15 cellular contexts compared by ENCODE assay signal in the genomic region with DNA sequence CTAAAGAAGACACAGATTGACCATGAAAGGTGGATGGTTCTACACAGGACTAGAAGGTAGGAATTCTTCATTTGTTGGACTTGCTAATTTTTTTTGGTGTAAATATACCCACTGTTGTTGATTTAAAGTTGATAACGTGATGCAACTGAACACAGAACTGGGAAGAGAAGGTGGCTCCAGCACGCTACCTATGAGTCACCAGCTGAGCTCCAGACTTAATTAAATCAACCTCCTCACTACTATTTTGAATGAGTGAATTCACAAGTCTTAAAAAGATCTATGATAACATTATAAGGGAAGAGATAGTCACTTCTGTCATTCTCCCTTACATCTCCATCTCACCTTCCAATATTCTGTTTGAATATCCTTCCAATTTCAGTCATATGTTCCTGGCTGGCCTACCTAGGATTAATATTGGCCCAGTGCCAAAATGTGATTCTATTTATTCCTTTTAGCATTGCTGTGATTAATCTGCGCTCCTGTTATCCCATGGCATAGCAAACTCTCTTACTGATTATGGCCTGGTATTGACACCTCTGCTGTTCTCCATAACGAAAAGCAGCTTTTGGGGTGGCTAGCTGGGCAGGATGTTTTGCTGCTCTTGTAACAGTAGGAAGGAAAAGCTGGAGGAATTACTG.
DNase-seq lines count a peak whose midpoint lies in the region; ATAC-seq and TF ChIP-seq lines count a peak whose summit lies in the region.
"Had no signal": no experiment of that assay in that cellular context is flagged by ENCODE, and none has a peak within 500 bp of the region (broad histone marks: within the 10 kb centered on the region; RNA-seq: fewer than 3 reads in every experiment).

No MANE protein-coding gene starts in this region.

- peaks cover 3% of the 10 kb centered on the region for H3K4me1 Mint-ChIP-seq in chondrocyte (ENCODE audit: low read depth)

- H3K4me3 Mint-ChIP-seq in chondrocyte (ENCODE audit: unreplicated experiment): no peak overlapping the region
- H3K4me3 Mint-ChIP-seq: activated naive CD8-positive, alpha-beta T cell; neural crest cell had no signal

- no peaks in the 10 kb centered on the region for H3K27me3 ChIP-seq in breast epithelium
- no peaks in the 10 kb centered on the region for H3K27me3 ChIP-seq in lower lobe of right lung (ENCODE audit: low read depth)
- no peaks in the 10 kb centered on the region for H3K27me3 ChIP-seq in thyroid gland
- H3K27me3 ChIP-seq: hepatocyte had no signal

- no peak overlapping the region for H3K27ac Mint-ChIP-seq in chondrocyte (ENCODE audit: unreplicated experiment)
- H3K27ac Mint-ChIP-seq: activated naive CD8-positive, alpha-beta T cell had no signal

- DNase-seq in NCI-H82 (lab: John Stamatoyannopoulos, UW) (peak; percentile 1), NCI-H82 treated with DMSO at 0.1 percent for 48 hours (lab: John Stamatoyannopoulos, UW; ENCODE audit: unreplicated experiment) (no peak), breast epithelium (ENCODE audit: low spot score in 2 of 2) (no peak), lower lobe of right lung (no peak), thyroid gland (no peak), chondrocyte (ENCODE audit: low spot score) (no peak), DMS79 treated with DMSO at 0.1 percent for 48 hours (lab: John Stamatoyannopoulos, UW) (no peak)
- no peak for DNase-seq in activated CD4-positive, alpha-beta T cell treated with anti-CD3 and anti-CD28 coated beads for 48 hours
- DNase-seq: 8988T; activated CD4-positive, alpha-beta T cell treated with anti-CD3 and anti-CD28 coated beads for 1 hour; left colon; stimulated activated naive CD4-positive, alpha-beta T cell treated with Interleukin-2 at 50 U/mL for 16 hours had no signal

- H3K9me3 ChIP-seq in breast epithelium (no peaks in the 10 kb centered on the region), lower lobe of right lung (no peaks in the 10 kb centered on the region), thyroid gland (no peaks in the 10 kb centered on the region)

- H3K4me3 ChIP-seq in breast epithelium (no peak overlapping the region), lower lobe of right lung (no peak overlapping the region), thyroid gland (replicated peaks in 1 of 3) (no peak overlapping the region)
- H3K4me3 ChIP-seq: hepatocyte had no signal

- WGBS in thyroid gland, 2 donors: 80 to 81% methylated on average over 4 of the region's 4 CpGs

- H3K36me3 Mint-ChIP-seq in chondrocyte (ENCODE audit: low read depth): peaks cover 1% of the 10 kb centered on the region
- H3K36me3 Mint-ChIP-seq: activated naive CD8-positive, alpha-beta T cell had no signal

- intact Hi-C loops in breast epithelium (cut with DNase I; ENCODE audit: low total_unique reads): no loop called here
- intact Hi-C loops in lower lobe of right lung (cut with DNase I): no loop called here
- intact Hi-C loops in thyroid gland (cut with DNase I): no loop called here

- no peaks in the 10 kb centered on the region for H3K4me1 ChIP-seq in breast epithelium
- peaks cover 19% of the 10 kb centered on the region for H3K4me1 ChIP-seq in lower lobe of right lung
- peaks cover 9 to 10% of the 10 kb centered on the region in 2 donors for H3K4me1 ChIP-seq in thyroid gland

- H3K36me3 ChIP-seq in breast epithelium (no peaks in the 10 kb centered on the region), lower lobe of right lung (no peaks in the 10 kb centered on the region), thyroid gland (no peaks in the 10 kb centered on the region)

- no peaks in the 10 kb centered on the region for H3K9me3 Mint-ChIP-seq in chondrocyte (ENCODE audit: low read depth)
- H3K9me3 Mint-ChIP-seq: neural crest cell had no signal

- H3K27ac ChIP-seq in breast epithelium (peak overlapping the region; percentile 22 to 35), lower lobe of right lung (peak overlapping the region; percentile 14), thyroid gland (peak overlapping the region in 2 of 3 donors; percentile 4 to 17)
- H3K27ac ChIP-seq: hepatocyte had no signal

- no peak for TF ChIP-seq CTCF in breast epithelium (IDR thresholded peaks at IDR 0.05)
- TF ChIP-seq CTCF in lower lobe of right lung (IDR thresholded peaks at IDR 0.05): no peak
- no peak for TF ChIP-seq CTCF in thyroid gland (IDR thresholded peaks at IDR 0.05)
- TF ChIP-seq CTCF in chondrocyte (IDR thresholded peaks at IDR 0.05): no peak

- no peaks in the 10 kb centered on the region for H3K27me3 Mint-ChIP-seq in chondrocyte (ENCODE audit: low read depth)

- no peak for ATAC-seq in lower lobe of right lung

- TF ChIP-seq POLR2A in breast epithelium (IDR thresholded peaks at IDR 0.05) (no peak), thyroid gland (IDR thresholded peaks at IDR 0.05) (no peak)
